1 cellular context compared by ENCODE assay signal in genomic region chr20:51584737-51585136, GRCh38.
TF ChIP-seq lines count a peak whose summit lies in the region.

No MANE protein-coding gene starts in this region.

TF ChIP-seq in K562, 482 proteins besides CTCF, POLR2A, EP300 and RAD21:
- TF ChIP-seq ZNF551 (CRISPR knock-in tag; IDR thresholded peaks at IDR 0.05) = no peak
- no peak for TF ChIP-seq SREBF1 (IDR thresholded peaks at IDR 0.05; ENCODE audit: borderline replicate concordance, low read depth, low read length)
- TF ChIP-seq CBX5 (IDR thresholded peaks at IDR 0.05; ENCODE audit: borderline replicate concordance, low read depth) = no peak
- no peak for TF ChIP-seq ZNF717 (CRISPR knock-in tag; IDR thresholded peaks at IDR 0.05)
- no peak for TF ChIP-seq ZNF277 (CRISPR knock-in tag; IDR thresholded peaks at IDR 0.05; ENCODE audit: borderline replicate concordance)
